In genomic region chr2:82853299-82853698, GRCh38 we compare ENCODE assay signal across 20 cellular contexts.
"Had no signal": no experiment of that assay in that cellular context is flagged by ENCODE, and none has a peak within 500 bp of the region (broad histone marks: within the 10 kb centered on the region; RNA-seq: fewer than 3 reads in every experiment).

No MANE protein-coding gene starts in this region.

- H3K27me3 ChIP-seq: esophagus squamous epithelium, hepatocyte, ovary, spleen, tibial nerve, upper lobe of left lung had no signal

- H3K36me3 ChIP-seq: esophagus squamous epithelium, ovary, spleen, thoracic aorta, tibial nerve, upper lobe of left lung had no signal

- DNase-seq: dermis blood vessel endothelial cell; effector memory CD4-positive, alpha-beta T cell; esophagus squamous epithelium; kidney; natural killer cell; occipital lobe; ovary; psoas muscle; right cardiac atrium; spleen; stimulated activated CD4-positive, alpha-beta T cell treated with anti-CD3 and anti-CD28 coated beads, Interleukin-4, amount 100 ng/mL, for 4 hours; upper lobe of left lung had no signal

- ATAC-seq: left lobe of liver; natural killer cell; psoas muscle; right cardiac atrium; stimulated activated memory B cell treated with anti-CD40 and anti-IgM and Interleukin-4, amounts not matched to agents 10 μg/mL and 1 μg/mL and 100 μg/mL, for 72 hours had no signal

- H3K27ac ChIP-seq: coronary artery, esophagus squamous epithelium, hepatocyte, ovary, psoas muscle, skin epidermis, spleen, thoracic aorta, tibial nerve, upper lobe of left lung had no signal

- H3K9me3 ChIP-seq: esophagus squamous epithelium, ovary, psoas muscle, spleen, thoracic aorta, tibial nerve, upper lobe of left lung had no signal

- H3K4me1 ChIP-seq: esophagus squamous epithelium, psoas muscle, spleen, tibial nerve, upper lobe of left lung had no signal

- H3K4me3 ChIP-seq: coronary artery, esophagus squamous epithelium, hepatocyte, lung, ovary, psoas muscle, skin epidermis, spleen, thoracic aorta, tibial nerve, upper lobe of left lung had no signal
